In the genomic region with DNA sequence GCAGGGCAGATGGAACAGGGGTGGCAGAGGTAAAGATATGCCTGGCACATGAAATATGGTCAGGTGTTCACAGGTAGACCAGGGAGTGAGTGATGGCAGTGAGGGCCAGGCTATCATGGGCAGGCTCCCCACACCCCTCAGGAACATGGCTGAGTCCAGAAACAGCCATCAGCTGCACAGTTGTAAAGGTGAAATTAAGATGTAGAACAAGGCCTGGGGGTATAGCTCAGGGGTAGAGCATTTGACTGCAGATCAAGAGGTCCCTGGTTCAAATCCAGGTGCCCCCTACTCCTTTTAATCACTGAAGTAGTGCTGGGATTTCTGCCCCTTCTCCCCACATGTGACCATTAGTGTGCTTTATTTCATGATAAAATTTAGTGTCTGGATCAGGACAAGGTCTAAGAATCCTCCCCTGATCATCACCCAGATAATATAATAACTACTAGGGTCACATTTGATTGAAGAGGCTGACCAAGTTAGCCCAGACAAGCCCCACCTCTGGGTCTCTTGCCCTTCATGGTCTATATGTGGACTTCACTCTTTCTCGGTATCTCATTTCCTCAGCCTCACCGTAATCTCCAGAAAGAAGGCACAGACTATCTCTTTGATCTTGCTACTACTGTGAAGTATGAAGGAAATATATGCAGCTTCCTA, we compare ENCODE assay signal across 18 cellular contexts.
DNase-seq lines count a peak whose midpoint lies in the region; ATAC-seq, FAIRE-seq and TF ChIP-seq lines count a peak whose summit lies in the region.
"Had no signal": no experiment of that assay in that cellular context is flagged by ENCODE, and none has a peak within 500 bp of the region (broad histone marks: within the 10 kb centered on the region; RNA-seq: fewer than 3 reads in every experiment).

No MANE protein-coding gene starts in this region.

- no peaks in the 10 kb centered on the region for H3K4me1 Mint-ChIP-seq in activated naive CD4-positive, alpha-beta T cell treated with anti-CD3 and anti-CD28 coated beads for 36 hours (ENCODE audit: low read depth)
- H3K4me1 Mint-ChIP-seq in stimulated activated effector memory CD8-positive, alpha-beta T cell treated with anti-CD3 and anti-CD28 coated beads, Interleukin-12 subunit alpha, Interleukin-12 subunit beta, amount 100 ng/mL, for 72 hours = no peaks in the 10 kb centered on the region
- H3K4me1 Mint-ChIP-seq: activated CD4-positive, alpha-beta T cell treated with anti-CD3 and anti-CD28 coated beads, Interleukin-2, amount 10 ng/mL, durations not matched to agents 24 days and 14 days had no signal

- POLR2A ChIA-PET in GM12878 (lab: Charles Lee) = no interaction called here

- no peak overlapping the region for H2AFZ ChIP-seq in GM12878 (ENCODE audit: control insufficient read depth, low read depth, low read length)

- no peak for TF ChIP-seq RAD21 in GM12878 (IDR thresholded peaks at IDR 0.05; ENCODE audit: insufficient read depth, low read depth, low read length)

- TF ChIP-seq CTCF in GM12878 (IDR thresholded peaks at IDR 0.05 in 2 of 3, conservative IDR thresholded peaks at IDR 0.05 in 1 of 3; ENCODE audit: control insufficient read depth in 2 of 3, extremely low read depth in 1 of 3, insufficient read depth in 1 of 3, low read depth in 3 of 3, low read length in 3 of 3) = no peak

- H3K9ac ChIP-seq in HUES48 (ENCODE audit: low read depth, low read length) (no peak overlapping the region), GM12878 (ENCODE audit: control insufficient read depth, insufficient read depth, low read length) (no peak overlapping the region)

- H3K9me3 ChIP-seq in HUES48 (ENCODE audit: control insufficient read depth, insufficient read depth, low read length) (peaks cover 11% of the 10 kb centered on the region), GM12878 (replicated peaks; ENCODE audit: control insufficient read depth, insufficient read depth, low read length) (no peaks in the 10 kb centered on the region; the same call in 2 of the 3 replicates)
- H3K9me3 ChIP-seq: suprapubic skin had no signal

- no peak overlapping the region for H3K4me2 ChIP-seq in GM12878 (ENCODE audit: control insufficient read depth, insufficient read depth)

- SMC1A ChIA-PET in GM12878 (lab: Charles Lee; ENCODE audit: uncharacterized antibody, unreplicated experiment) = no interaction called here

- intact Hi-C loops in activated naive CD4-positive, alpha-beta T cell treated with anti-CD3 and anti-CD28 coated beads for 36 hours (cut with micrococcal nuclease) = no loop called here
- intact Hi-C loops in GM12878 (cut with micrococcal nuclease; ENCODE audit: unreplicated experiment) = no loop called here

- no peaks in the 10 kb centered on the region for H3K79me2 ChIP-seq in GM12878 (ENCODE audit: control insufficient read depth, insufficient read depth, low read length)

- H3K27ac Mint-ChIP-seq in activated naive CD4-positive, alpha-beta T cell treated with anti-CD3 and anti-CD28 coated beads for 36 hours = no peak overlapping the region
- peak overlapping the region; percentile 68 for H3K27ac Mint-ChIP-seq in stimulated activated effector memory CD8-positive, alpha-beta T cell treated with anti-CD3 and anti-CD28 coated beads, Interleukin-12 subunit alpha, Interleukin-12 subunit beta, amount 100 ng/mL, for 72 hours
- H3K27ac Mint-ChIP-seq: activated CD4-positive, alpha-beta T cell treated with anti-CD3 and anti-CD28 coated beads, Interleukin-2, amount 10 ng/mL, durations not matched to agents 24 days and 14 days had no signal

- WGBS in GM12878 (ENCODE audit: insufficient coverage, insufficient replicate concordance, low lambda C conversion rate, missing lambda C conversion rate) = 46% methylated on average over 2 of the region's 2 CpGs

- peaks cover 3% of the 10 kb centered on the region for H3K27me3 Mint-ChIP-seq in activated naive CD4-positive, alpha-beta T cell treated with anti-CD3 and anti-CD28 coated beads for 36 hours (ENCODE audit: low read depth)

- no peak for FAIRE-seq in GM12878 (lab: Jason Lieb, UNC)
- FAIRE-seq: GM19239 had no signal

- no peak for TF ChIP-seq EP300 in GM12878 (IDR thresholded peaks at IDR 0.05; ENCODE audit: borderline replicate concordance in 1 of 2, control insufficient read depth in 1 of 2, low read depth in 2 of 2, low read length in 2 of 2)

- no peak for ATAC-seq in GM12878
- ATAC-seq in stimulated activated effector memory CD8-positive, alpha-beta T cell treated with anti-CD3 and anti-CD28 coated beads, Interleukin-12 subunit alpha, Interleukin-12 subunit beta, amount 100 ng/mL, for 72 hours = no peak
- ATAC-seq in HG02798 (IDR thresholded peaks at IDR 0.05; ENCODE audit: poor library complexity, unreplicated experiment) = no peak
- ATAC-seq: right cardiac atrium had no signal

- H3K36me3 ChIP-seq in HUES48 (ENCODE audit: control insufficient read depth, insufficient read depth, low read length) (no peaks in the 10 kb centered on the region), GM12878 (ENCODE audit: control insufficient read depth in 2 of 2, insufficient read depth in 2 of 2, low read length in 1 of 2) (no peaks in the 10 kb centered on the region)
- H3K36me3 ChIP-seq: suprapubic skin had no signal

- H3K4me1 ChIP-seq in HUES48 (ENCODE audit: control insufficient read depth, insufficient read depth, low read length) (no peaks in the 10 kb centered on the region), GM12878 (ENCODE audit: control insufficient read depth, insufficient read depth, low read length) (no peaks in the 10 kb centered on the region)
- H3K4me1 ChIP-seq: suprapubic skin had no signal

- no peaks in the 10 kb centered on the region for H3K9me3 Mint-ChIP-seq in activated naive CD4-positive, alpha-beta T cell treated with anti-CD3 and anti-CD28 coated beads for 36 hours
- H3K9me3 Mint-ChIP-seq in stimulated activated effector memory CD8-positive, alpha-beta T cell treated with anti-CD3 and anti-CD28 coated beads, Interleukin-12 subunit alpha, Interleukin-12 subunit beta, amount 100 ng/mL, for 72 hours = peaks cover 3% of the 10 kb centered on the region

- CTCF ChIA-PET in activated naive CD4-positive, alpha-beta T cell treated with anti-CD3 and anti-CD28 coated beads for 36 hours (lab: Charles Lee) = interaction anchor here (0.6 to 1.7 kb wide), 2 partner anchors 21 to 171 kb away, joined by 3 to 4 read pairs; no protein-coding TSS in a partner anchor
- CTCF ChIA-PET in GM12878 (lab: Yijun Ruan, JAX) = no interaction called here

- H4K20me1 ChIP-seq in GM12878 (ENCODE audit: control insufficient read depth, insufficient read depth) = no peaks in the 10 kb centered on the region

- no TSS peak for BruUV-seq in GM12878 (replicated peaks; lab: Mats Ljungman, UMichigan)

- H3K27ac ChIP-seq in HUES48 (ENCODE audit: low read depth, low read length) (no peak overlapping the region), GM12878 (ENCODE audit: control insufficient read depth, insufficient read depth) (no peak overlapping the region)
- H3K27ac ChIP-seq: suprapubic skin had no signal

- RAD21 ChIA-PET in GM12878 (lab: Charles Lee; ENCODE audit: unreplicated experiment) = no interaction called here

- peaks cover 2% of the 10 kb centered on the region for H3K36me3 Mint-ChIP-seq in activated naive CD4-positive, alpha-beta T cell treated with anti-CD3 and anti-CD28 coated beads for 36 hours (ENCODE audit: low read depth)
- H3K36me3 Mint-ChIP-seq in stimulated activated effector memory CD8-positive, alpha-beta T cell treated with anti-CD3 and anti-CD28 coated beads, Interleukin-12 subunit alpha, Interleukin-12 subunit beta, amount 100 ng/mL, for 72 hours = no peaks in the 10 kb centered on the region

- no peak for TF ChIP-seq POLR2A in GM12878 (IDR thresholded peaks at IDR 0.05; ENCODE audit: low read depth, low read length)

- in situ Hi-C loops in GM12878 (cut with MboI) = no loop called here

- peak; percentile 25 for DNase-seq in activated naive CD4-positive, alpha-beta T cell treated with anti-CD3 and anti-CD28 coated beads for 36 hours
- DNase-seq in activated naive CD4-positive, alpha-beta T cell treated with anti-CD3 and anti-CD28 coated beads, Interleukin-2, amount 50 U/mL, for 16 hours = no peak
- DNase-seq in GM12878 (ENCODE audit: low read depth, low spot score) (no peak), cortex of kidney (lab: John Stamatoyannopoulos, UW) (no peak), ureter (ENCODE audit: low spot score) (no peak)
- DNase-seq in stimulated activated effector memory CD8-positive, alpha-beta T cell treated with anti-CD3 and anti-CD28 coated beads, Interleukin-12 subunit alpha, Interleukin-12 subunit beta, amount 100 ng/mL, for 72 hours (ENCODE audit: low spot score in 2 of 2) = no peak
- DNase-seq: activated CD4-positive, alpha-beta T cell treated with anti-CD3 and anti-CD28 coated beads, Interleukin-2, amount 10 ng/mL, durations not matched to agents 24 days and 14 days; AML-193; central memory CD4-positive, alpha-beta T cell; NCI-H1092 treated with DMSO at 0.1 percent for 48 hours; NK-92 treated with Interleukin-12 subunit alpha and Interleukin-12 subunit beta, amount 100 ng/mL, for 24 hours; occipital lobe; right cardiac atrium; Right ventricle myocardium superior had no signal

- H3K4me3 ChIP-seq in HUES48 (ENCODE audit: low read depth, low read length) (0 out of 2 replicates have a peak overlapping the region, but pooled peaks have one; percentile 19), GM12878 (no peak overlapping the region)
- H3K4me3 ChIP-seq: suprapubic skin had no signal

- no peak overlapping the region for H3K4me3 Mint-ChIP-seq in activated naive CD4-positive, alpha-beta T cell treated with anti-CD3 and anti-CD28 coated beads for 36 hours
- H3K4me3 Mint-ChIP-seq in stimulated activated effector memory CD8-positive, alpha-beta T cell treated with anti-CD3 and anti-CD28 coated beads, Interleukin-12 subunit alpha, Interleukin-12 subunit beta, amount 100 ng/mL, for 72 hours = no peak overlapping the region
- H3K4me3 Mint-ChIP-seq: activated CD4-positive, alpha-beta T cell treated with anti-CD3 and anti-CD28 coated beads, Interleukin-2, amount 10 ng/mL, durations not matched to agents 24 days and 14 days had no signal

- H3K27me3 ChIP-seq in HUES48 (ENCODE audit: control insufficient read depth, insufficient read depth, low read length) (no peaks in the 10 kb centered on the region), GM12878 (replicated peaks in 1 of 2; ENCODE audit: control insufficient read depth in 2 of 2, insufficient read depth in 2 of 2, low read length in 1 of 2) (no peaks in the 10 kb centered on the region)
- H3K27me3 ChIP-seq: suprapubic skin had no signal

TF ChIP-seq in GM12878, 131 proteins besides CTCF, POLR2A, EP300 and RAD21:
- TF ChIP-seq ZNF24 (IDR thresholded peaks at IDR 0.05) = peak; percentile 70
- TF ChIP-seq ZBED1 (IDR thresholded peaks at IDR 0.05; ENCODE audit: borderline replicate concordance) = no peak
TF ChIP-seq in GM12878: peak in this region for 1.
